6 cellular contexts compared by ENCODE assay signal in the genomic region with DNA sequence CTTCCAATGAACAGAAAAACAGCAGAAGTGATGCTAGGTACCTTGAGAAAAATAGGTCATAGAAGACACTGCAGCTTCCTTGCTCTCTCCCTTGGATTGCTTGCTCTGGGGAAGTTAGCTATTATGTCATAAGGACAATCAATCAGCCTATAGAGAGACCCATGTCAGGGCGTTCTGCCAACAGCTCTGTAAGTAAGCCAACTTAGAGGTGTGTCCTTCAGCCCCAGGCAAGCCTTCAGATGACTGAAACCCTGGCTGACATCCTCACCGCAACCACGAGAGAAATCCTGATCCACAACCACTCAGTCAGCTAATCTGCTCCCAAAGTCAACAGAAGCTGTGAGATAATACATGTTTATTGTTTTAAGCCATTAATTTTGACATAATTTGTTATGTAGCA. TPM values are rescaled to one million over a fixed set of nuclear protein-coding genes. Genes with fewer than 3 reads are reported as not detected.
A peak's percentile ranks its signal among the peaks of the same experiment; 100 is the strongest.
DNase-seq lines count a peak whose midpoint lies in the region; ATAC-seq, FAIRE-seq and TF ChIP-seq lines count a peak whose summit lies in the region.
"Not testable (repeated sequence)": the region's sequence is repeated elsewhere in the genome, so short reads cannot be mapped to it uniquely, and the experiment has no call there.

No MANE protein-coding gene starts in this region.

- FAIRE-seq in RCC 7860 (lab: Jason Lieb, UNC): peak; percentile 65

- H3K27me3 Mint-ChIP-seq in Calu3 (ENCODE audit: unreplicated experiment): not testable (repeated sequence)

- not testable (repeated sequence) for TF ChIP-seq EP300 in stomach (IDR thresholded peaks at IDR 0.05)

- H3K36me3 Mint-ChIP-seq in Calu3 (ENCODE audit: insufficient read depth, unreplicated experiment): not testable (repeated sequence)

- not testable (repeated sequence) for TF ChIP-seq CTCF in Calu3 (IDR thresholded peaks at IDR 0.05; ENCODE audit: unreplicated experiment); body of pancreas (IDR thresholded peaks at IDR 0.05); stomach (IDR thresholded peaks at IDR 0.05)

- H3K4me1 Mint-ChIP-seq in Calu3 (ENCODE audit: low read depth, unreplicated experiment): not testable (repeated sequence)

- not testable (repeated sequence) for H3K27ac Mint-ChIP-seq in Calu3 (ENCODE audit: unreplicated experiment)

- DNase-seq in Calu3 (peak; percentile 38), body of pancreas (peak; percentile 2 to 45 (median 24)), stomach (peak; percentile 28)
- DNase-seq in RCC 7860 (ENCODE audit: low spot score); left lobe of liver (ENCODE audit: low spot score): not testable (repeated sequence)

- not testable (repeated sequence) for H3K9me3 ChIP-seq in body of pancreas, stomach

- not testable (repeated sequence) for H3K27ac ChIP-seq in body of pancreas, stomach

- intact Hi-C loops in Calu3 (cut with micrococcal nuclease; ENCODE audit: unreplicated experiment); body of pancreas (cut with DNase I); stomach (cut with DNase I; ENCODE audit: low total_unique reads): not testable (repeated sequence)

- not testable (repeated sequence) for H3K36me3 ChIP-seq in body of pancreas (replicated peaks in 1 of 2; ENCODE audit: insufficient read depth in 1 of 2, low read depth in 2 of 2); stomach

- H3K4me1 ChIP-seq in body of pancreas, stomach: not testable (repeated sequence)

- not testable (repeated sequence) for H3K4me3 Mint-ChIP-seq in Calu3 (ENCODE audit: low read depth, unreplicated experiment)

- H3K9me3 Mint-ChIP-seq in Calu3 (ENCODE audit: low read depth, unreplicated experiment): not testable (repeated sequence)

- CTCF ChIA-PET in Calu3 (lab: Charles Lee): not testable (repeated sequence)

- not testable (repeated sequence) for ATAC-seq in body of pancreas
- peak; percentile 99 for ATAC-seq in esophagus mucosa
- peak; percentile 62 for ATAC-seq in left lobe of liver

- WGBS in body of pancreas, 2 donors: no CpG with 5 or more reads among the region's 3 CpGs
- 85 to 100% (median 89%) methylated on average over 1 of the region's 3 CpGs; no CpG with 5 or more reads in 2 of the 5 donors for WGBS in stomach, 5 donors

- not testable (repeated sequence) for H3K4me3 ChIP-seq in body of pancreas, stomach

- TF ChIP-seq POLR2A in body of pancreas (IDR thresholded peaks at IDR 0.05); stomach (IDR thresholded peaks at IDR 0.05): not testable (repeated sequence)

- not testable (repeated sequence) for H3K27me3 ChIP-seq in body of pancreas, stomach

- not testable (repeated sequence) for BruUV-seq in Calu3 (replicated peaks; lab: Mats Ljungman, UMichigan)

RNA-seq across cellular contexts. Expression of a gene that starts 57.5 kb away (rescaled TPM):
- total RNA-seq in Calu3 (2022): 72.2 and 78.6 TPM in 2 replicates
- 10 to 100 TPM; 18.7 to 34.9 TPM for total RNA-seq in body of pancreas
- total RNA-seq in esophagus mucosa: 42.2 TPM
- 28.4 TPM for total RNA-seq in left lobe of liver
- 100 to 1,000 TPM in 1 of 5 donors, 10 to 100 TPM in 4; 20.5 to 111 (median 59.5) TPM for total RNA-seq in stomach
- 10 to 100 TPM; 49.9 to 59.5 (median 54.1) TPM for polyA plus RNA-seq in stomach
